14 cellular contexts compared by ENCODE assay signal in the genomic region with DNA sequence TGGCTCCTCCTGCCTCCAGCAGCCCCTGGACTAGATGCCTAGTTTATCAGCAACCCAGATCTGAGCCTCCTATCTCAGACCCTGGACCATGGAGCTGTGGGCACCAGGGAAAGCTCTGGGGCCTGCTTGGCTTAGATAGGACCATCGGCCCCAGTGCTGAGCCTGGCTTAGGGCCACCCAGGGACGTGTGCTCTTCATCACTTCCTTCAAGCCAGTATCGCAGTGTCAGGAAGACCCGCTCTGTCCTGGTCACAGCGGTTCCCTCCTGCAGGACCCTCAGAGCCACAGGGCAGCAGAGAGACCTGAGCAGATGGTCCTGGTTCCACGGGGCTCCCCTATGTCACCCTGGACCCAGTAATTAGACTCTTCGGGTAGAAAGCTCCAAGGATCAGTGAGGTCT.
DNase-seq lines count a peak whose midpoint lies in the region; ATAC-seq, FAIRE-seq and TF ChIP-seq lines count a peak whose summit lies in the region.
"Had no signal": no experiment of that assay in that cellular context is flagged by ENCODE, and none has a peak within 500 bp of the region (broad histone marks: within the 10 kb centered on the region; RNA-seq: fewer than 3 reads in every experiment).

No MANE protein-coding gene starts in this region.

- H3K4me3 Mint-ChIP-seq in stimulated activated naive CD8-positive, alpha-beta T cell treated with anti-CD3 and anti-CD28 coated beads, Interleukin-15, amount 100 ng/mL, for 72 hours = no peak overlapping the region
- H3K4me3 Mint-ChIP-seq in T-helper 17 cell = no peak overlapping the region

- no peaks in the 10 kb centered on the region for H3K36me3 Mint-ChIP-seq in T-helper 17 cell (ENCODE audit: low read depth)

- no peak for ATAC-seq in stimulated activated naive CD8-positive, alpha-beta T cell treated with anti-CD3 and anti-CD28 coated beads, Interleukin-15, amount 100 ng/mL, for 72 hours
- no peak for ATAC-seq in stimulated activated naive CD8-positive, alpha-beta T cell treated with anti-CD3 and anti-CD28 coated beads, Interleukin-15, Interleukin-2, amounts not matched to agents 100 U/mL and 50 U/mL, for 24 hours
- ATAC-seq in left lobe of liver = no peak
- ATAC-seq in HG03108 (IDR thresholded peaks at IDR 0.05; ENCODE audit: unreplicated experiment) = no peak
- no peak for ATAC-seq in T-helper 17 cell
- ATAC-seq: HepG2 had no signal

- DNase-seq in stimulated activated naive CD8-positive, alpha-beta T cell treated with anti-CD3 and anti-CD28 coated beads, Interleukin-15, amount 100 ng/mL, for 72 hours = no peak
- no peak for DNase-seq in stimulated activated naive CD8-positive, alpha-beta T cell treated with anti-CD3 and anti-CD28 coated beads, Interleukin-15, Interleukin-2, amounts not matched to agents 100 U/mL and 50 U/mL, for 24 hours
- no peak for DNase-seq in RWPE1 (ENCODE audit: low spot score)
- DNase-seq in left lobe of liver (ENCODE audit: low spot score) = peak; percentile 42
- DNase-seq in RCC 7860 (ENCODE audit: low spot score) = no peak
- no peak for DNase-seq in T-helper 17 cell
- DNase-seq: HCEC 1CT, MM.1S, NCI-H1105 treated with DMSO at 0.1 percent for 48 hours, NCI-H1930, NCI-H774 had no signal

- H3K27me3 Mint-ChIP-seq in stimulated activated naive CD8-positive, alpha-beta T cell treated with anti-CD3 and anti-CD28 coated beads, Interleukin-15, amount 100 ng/mL, for 72 hours = no peaks in the 10 kb centered on the region
- H3K27me3 Mint-ChIP-seq in T-helper 17 cell = peaks cover 5% of the 10 kb centered on the region

- FAIRE-seq in RCC 7860 (lab: Jason Lieb, UNC) = no peak
- FAIRE-seq: HepG2 had no signal

- 0 out of 2 replicates have a peak overlapping the region, but pooled peaks have one; percentile 29 for H3K27ac ChIP-seq in RWPE1
- H3K27ac ChIP-seq: SJSA1 had no signal

- peak overlapping the region; percentile 56 to 81 for H3K27ac Mint-ChIP-seq in stimulated activated naive CD8-positive, alpha-beta T cell treated with anti-CD3 and anti-CD28 coated beads, Interleukin-15, amount 100 ng/mL, for 72 hours
- no peak overlapping the region for H3K27ac Mint-ChIP-seq in T-helper 17 cell

- H3K9me3 ChIP-seq in T-helper 17 cell (ENCODE audit: control insufficient read depth, low read length, poor library complexity, severe bottlenecking) = no peaks in the 10 kb centered on the region
- H3K9me3 ChIP-seq: SJSA1 had no signal

- TF ChIP-seq CTCF in RWPE1 (conservative IDR thresholded peaks at IDR 0.05; ENCODE audit: low read depth) = no peak

- CTCF ChIA-PET in RWPE1 (lab: Yijun Ruan, JAX) = no interaction called here

- H3K4me1 Mint-ChIP-seq in stimulated activated naive CD8-positive, alpha-beta T cell treated with anti-CD3 and anti-CD28 coated beads, Interleukin-15, amount 100 ng/mL, for 72 hours = peaks cover 14% of the 10 kb centered on the region
- H3K4me1 Mint-ChIP-seq in T-helper 17 cell = peaks cover 13% of the 10 kb centered on the region

- POLR2A ChIA-PET in RWPE1 (lab: Yijun Ruan, JAX; ENCODE audit: low non-redundant PET) = no interaction called here

- H3K9me3 Mint-ChIP-seq in stimulated activated naive CD8-positive, alpha-beta T cell treated with anti-CD3 and anti-CD28 coated beads, Interleukin-15, amount 100 ng/mL, for 72 hours = no peaks in the 10 kb centered on the region
